ENCODE assay signal across 9 cellular contexts in the genomic region with DNA sequence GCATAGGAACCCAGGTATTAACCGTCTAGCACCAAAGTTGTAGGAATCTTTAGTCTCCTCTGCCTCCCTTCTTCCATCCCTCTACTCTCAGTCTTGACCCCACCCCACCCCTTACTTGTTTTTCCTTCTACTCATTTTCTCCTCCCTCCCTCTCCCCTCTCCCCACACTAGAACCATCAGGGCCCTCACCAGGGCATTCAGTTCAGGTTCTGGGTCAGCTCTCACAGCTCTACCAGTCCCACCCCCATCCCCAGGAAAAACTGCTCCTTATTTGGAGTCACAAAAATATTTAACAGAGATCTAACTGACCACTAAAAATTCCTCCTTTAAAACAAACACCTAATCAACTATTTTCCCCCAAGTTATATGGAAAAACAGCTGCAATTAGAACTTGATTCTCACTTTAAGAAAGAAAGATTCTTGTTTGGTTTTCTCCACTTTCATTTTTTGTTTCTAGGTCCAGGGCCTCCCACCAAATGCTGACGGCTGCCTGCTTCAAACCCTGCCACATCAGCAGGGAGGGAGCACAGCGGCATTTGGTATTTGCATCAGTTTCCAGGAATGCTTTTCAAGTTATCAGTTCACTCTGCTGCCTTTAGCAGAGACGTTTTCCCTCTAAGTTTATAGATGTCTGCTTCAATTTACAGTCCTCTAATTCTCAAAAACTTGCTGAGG. TPM values are rescaled to one million over a fixed set of nuclear protein-coding genes. Genes with fewer than 3 reads are reported as not detected.
A peak's percentile ranks its signal among the peaks of the same experiment; 100 is the strongest.
DNase-seq lines count a peak whose midpoint lies in the region; ATAC-seq and TF ChIP-seq lines count a peak whose summit lies in the region.
"Had no signal": no experiment of that assay in that cellular context is flagged by ENCODE, and none has a peak within 500 bp of the region (broad histone marks: within the 10 kb centered on the region; RNA-seq: fewer than 3 reads in every experiment).

No MANE protein-coding gene starts in this region.

- intact Hi-C loops in heart left ventricle (cut with DNase I) = loop anchor here in 3 of 10 donors (2.0 to 10.0 kb wide), 3 partner anchors 89 to 100 kb away; no protein-coding TSS in a partner anchor

- no peak for TF ChIP-seq CTCF in heart left ventricle (IDR thresholded peaks at IDR 0.05)

- peaks cover 41% of the 10 kb centered on the region in 2 donors for H3K27me3 Mint-ChIP-seq in effector memory CD8-positive, alpha-beta T cell

- peaks cover 6 to 8% of the 10 kb centered on the region in 2 donors for H3K4me1 Mint-ChIP-seq in effector memory CD8-positive, alpha-beta T cell (ENCODE audit: low read depth in 2 of 2)

- H3K4me3 ChIP-seq in SJCRH30 (no peak overlapping the region), heart left ventricle (peak overlapping the region in 2 of 12 donors; percentile 10 to 30), skeletal muscle cell (ENCODE audit: low read depth, low read length) (no peak overlapping the region)

- H3K27ac ChIP-seq in SJCRH30 (peak overlapping the region; percentile 50), heart left ventricle (peak overlapping the region in 11 of 12 donors; percentile 4 to 90 (median 64))

- H3K27ac Mint-ChIP-seq in effector memory CD8-positive, alpha-beta T cell = no peak overlapping the region

- H3K4me3 Mint-ChIP-seq in effector memory CD8-positive, alpha-beta T cell = no peak overlapping the region

- H3K9me3 ChIP-seq in SJCRH30 (replicated peaks) = 0 out of 2 replicates have a peak, but pooled peaks cover 3% of the 10 kb centered on the region
- no peaks in the 10 kb centered on the region for H3K9me3 ChIP-seq in heart left ventricle

- no peaks in the 10 kb centered on the region for H3K27me3 ChIP-seq in SJCRH30
- H3K27me3 ChIP-seq in heart left ventricle = peaks cover 0 to 11% (median 2%) of the 10 kb centered on the region in 9 donors

- no peaks in the 10 kb centered on the region for H3K36me3 ChIP-seq in SJCRH30
- no peaks in the 10 kb centered on the region for H3K36me3 ChIP-seq in heart left ventricle

- peaks cover 16% of the 10 kb centered on the region for H3K4me1 ChIP-seq in SJCRH30
- peaks cover 0 to 20% (median 6%) of the 10 kb centered on the region in 12 donors for H3K4me1 ChIP-seq in heart left ventricle

- ATAC-seq in GM18519 (IDR thresholded peaks at IDR 0.05; ENCODE audit: low FRiP score, unreplicated experiment) (peak; percentile 63), heart left ventricle (peak in 1 of 4 donors; percentile 29)
- no peak for ATAC-seq in effector memory CD8-positive, alpha-beta T cell (replicated peaks)

- no peak for TF ChIP-seq POLR2A in heart left ventricle (IDR thresholded peaks at IDR 0.05)

- 35 to 39% (median 37%) methylated on average over 4 of the region's 4 CpGs for WGBS in heart left ventricle, 4 donors

- peaks cover 4% of the 10 kb centered on the region for H3K36me3 Mint-ChIP-seq in effector memory CD8-positive, alpha-beta T cell (ENCODE audit: insufficient read depth)

- H3K9me3 Mint-ChIP-seq in effector memory CD8-positive, alpha-beta T cell = peaks cover 0 to 3% of the 10 kb centered on the region in 2 donors

- DNase-seq in SJCRH30 = peak; percentile 43 to 62
- DNase-seq in heart left ventricle = peak in 4 of 5 donors; percentile 31 to 56 (median 41)
- DNase-seq in skeletal muscle cell (ENCODE audit: low read depth) = peak; percentile 57
- no peak for DNase-seq in HUDEP-2 (lab: John Stamatoyannopoulos, UW; ENCODE audit: unreplicated experiment in 76 of 76)
- DNase-seq in MV-4-11 (lab: John Stamatoyannopoulos, UW) = no peak
- DNase-seq in effector memory CD8-positive, alpha-beta T cell = no peak
- no peak for DNase-seq in germinal center (ENCODE audit: low spot score)
- DNase-seq: NCI-H510A treated with DMSO at 0.1 percent for 48 hours had no signal

RNA-seq across cellular contexts. Expression of gene COL1A2, which starts 2.8 kb away (rescaled TPM):
- 0.12 and 0.20 TPM in 2 replicates for total RNA-seq in SJCRH30 (2014; rRNA removed; shearing (Covaris generic))
- 100 to 1,000 TPM in 5 of 9 donors, 10 to 100 TPM in 4; 65.7 to 615 (median 104) TPM for total RNA-seq in heart left ventricle
- polyA plus RNA-seq in heart left ventricle = 100 to 1,000 TPM in 1 of 2 donors, 10 to 100 TPM in 1; 33.1 to 141 TPM

Comparison
In these comparisons a context has a peak if more than half of its experiments do, and no peak if none do; other contexts are left out.
1. DNase-seq: peak in SJCRH30 (2 of 2), heart left ventricle (4 of 5) and skeletal muscle cell (single experiment); none in HUDEP-2 (0 of 76), MV-4-11 (single experiment), effector memory CD8-positive, alpha-beta T cell (0 of 3) and germinal center (single experiment).
2. RNA of gene COL1A2, which starts 2.8 kb away (total RNA-seq): 65.7 to 615 TPM in heart left ventricle; 0.12 to 0.20 TPM in SJCRH30; every median in the first group is over 10 times any median in the second.